8 cellular contexts compared by ENCODE assay signal in genomic region chr14:73755434-73756014, GRCh38. TPM values are rescaled to one million over a fixed set of nuclear protein-coding genes. Genes with fewer than 3 reads are reported as not detected.
A peak's percentile ranks its signal among the peaks of the same experiment; 100 is the strongest.
DNase-seq lines count a peak whose midpoint lies in the region; ATAC-seq lines count a peak whose summit lies in the region.

No MANE protein-coding gene starts in this region.

- peak overlapping the region; percentile 94 for H3K27ac Mint-ChIP-seq in activated CD4-positive, alpha-beta T cell treated with anti-CD3 and anti-CD28 coated beads for 36 hours
- H3K27ac Mint-ChIP-seq in activated CD8-positive, alpha-beta T cell treated with anti-CD3 and anti-CD28 coated beads, Interleukin-2, amount 10 ng/mL, durations not matched to agents 7 days and 5 days, result peak overlapping the region; percentile 90
- H3K27ac Mint-ChIP-seq in stimulated activated memory B cell treated with anti-CD40 and anti-IgM and Interleukin-4, amounts not matched to agents 10 μg/mL and 1 μg/mL and 100 μg/mL, for 72 hours, result peak overlapping the region; percentile 86

- peak overlapping the region; percentile 84 for H3K4me3 Mint-ChIP-seq in activated CD4-positive, alpha-beta T cell treated with anti-CD3 and anti-CD28 coated beads for 36 hours
- H3K4me3 Mint-ChIP-seq in activated CD8-positive, alpha-beta T cell treated with anti-CD3 and anti-CD28 coated beads, Interleukin-2, amount 10 ng/mL, durations not matched to agents 7 days and 5 days, result peak overlapping the region; percentile 91
- peak overlapping the region; percentile 83 for H3K4me3 Mint-ChIP-seq in stimulated activated memory B cell treated with anti-CD40 and anti-IgM and Interleukin-4, amounts not matched to agents 10 μg/mL and 1 μg/mL and 100 μg/mL, for 72 hours

- POLR2A ChIA-PET in activated CD4-positive, alpha-beta T cell treated with anti-CD3 and anti-CD28 coated beads for 36 hours (lab: Charles Lee), result interaction anchor here (0.6 to 2.3 kb wide), 9 partner anchors 11 to 74 kb away, joined by 3 to 13 read pairs (median 4); no protein-coding TSS in a partner anchor
- POLR2A ChIA-PET in activated CD8-positive, alpha-beta T cell treated with anti-CD3 and anti-CD28 coated beads, Interleukin-2, amount 10 ng/mL, durations not matched to agents 7 days and 5 days (lab: Charles Lee), result interaction anchor here (1.7 to 5.6 kb wide), 6 partner anchors 9 to 33 kb away, joined by 6 to 77 read pairs (median 10); no protein-coding TSS in a partner anchor

- peaks cover 63% of the 10 kb centered on the region for H3K4me1 ChIP-seq in right cardiac atrium (ENCODE audit: control insufficient read depth, insufficient read depth, low read length)

- WGBS in right cardiac atrium, result 9% methylated on average over 5 of the region's 5 CpGs

- peak overlapping the region; percentile 92 for H3K27ac ChIP-seq in right cardiac atrium (ENCODE audit: low read length)

- no peaks in the 10 kb centered on the region for H3K9me3 ChIP-seq in right cardiac atrium (ENCODE audit: control insufficient read depth, low read length)

- H3K36me3 Mint-ChIP-seq in activated CD4-positive, alpha-beta T cell treated with anti-CD3 and anti-CD28 coated beads for 36 hours (ENCODE audit: low read depth), result peaks cover 34% of the 10 kb centered on the region
- H3K36me3 Mint-ChIP-seq in activated CD8-positive, alpha-beta T cell treated with anti-CD3 and anti-CD28 coated beads, Interleukin-2, amount 10 ng/mL, durations not matched to agents 7 days and 5 days (ENCODE audit: low read depth), result peaks cover 45% of the 10 kb centered on the region
- peaks cover 11% of the 10 kb centered on the region for H3K36me3 Mint-ChIP-seq in stimulated activated memory B cell treated with anti-CD40 and anti-IgM and Interleukin-4, amounts not matched to agents 10 μg/mL and 1 μg/mL and 100 μg/mL, for 72 hours

- H3K4me1 Mint-ChIP-seq in activated CD4-positive, alpha-beta T cell treated with anti-CD3 and anti-CD28 coated beads for 36 hours, result peaks cover 78% of the 10 kb centered on the region
- H3K4me1 Mint-ChIP-seq in activated CD8-positive, alpha-beta T cell treated with anti-CD3 and anti-CD28 coated beads, Interleukin-2, amount 10 ng/mL, durations not matched to agents 7 days and 5 days (ENCODE audit: low read depth), result peaks cover 81% of the 10 kb centered on the region
- peaks cover 83% of the 10 kb centered on the region for H3K4me1 Mint-ChIP-seq in stimulated activated memory B cell treated with anti-CD40 and anti-IgM and Interleukin-4, amounts not matched to agents 10 μg/mL and 1 μg/mL and 100 μg/mL, for 72 hours

- H3K27me3 Mint-ChIP-seq in activated CD4-positive, alpha-beta T cell treated with anti-CD3 and anti-CD28 coated beads for 36 hours, result no peaks in the 10 kb centered on the region
- no peaks in the 10 kb centered on the region for H3K27me3 Mint-ChIP-seq in activated CD8-positive, alpha-beta T cell treated with anti-CD3 and anti-CD28 coated beads, Interleukin-2, amount 10 ng/mL, durations not matched to agents 7 days and 5 days (ENCODE audit: low read depth)
- H3K27me3 Mint-ChIP-seq in stimulated activated memory B cell treated with anti-CD40 and anti-IgM and Interleukin-4, amounts not matched to agents 10 μg/mL and 1 μg/mL and 100 μg/mL, for 72 hours, result no peaks in the 10 kb centered on the region

- H3K4me3 ChIP-seq in right cardiac atrium (ENCODE audit: low read length), result no peak overlapping the region

- no peaks in the 10 kb centered on the region for H3K9me3 Mint-ChIP-seq in activated CD4-positive, alpha-beta T cell treated with anti-CD3 and anti-CD28 coated beads for 36 hours (ENCODE audit: low read depth)
- no peaks in the 10 kb centered on the region for H3K9me3 Mint-ChIP-seq in activated CD8-positive, alpha-beta T cell treated with anti-CD3 and anti-CD28 coated beads, Interleukin-2, amount 10 ng/mL, durations not matched to agents 7 days and 5 days (ENCODE audit: insufficient read depth)
- H3K9me3 Mint-ChIP-seq in stimulated activated memory B cell treated with anti-CD40 and anti-IgM and Interleukin-4, amounts not matched to agents 10 μg/mL and 1 μg/mL and 100 μg/mL, for 72 hours, result no peaks in the 10 kb centered on the region

- CTCF ChIA-PET in activated CD4-positive, alpha-beta T cell treated with anti-CD3 and anti-CD28 coated beads for 36 hours (lab: Charles Lee), result interaction anchor here (0.8 to 9.7 kb wide), 14 partner anchors 12 to 231 kb away, joined by 3 to 116 read pairs (median 4); no protein-coding TSS in a partner anchor
- CTCF ChIA-PET in activated CD8-positive, alpha-beta T cell treated with anti-CD3 and anti-CD28 coated beads, Interleukin-2, amount 10 ng/mL, durations not matched to agents 7 days and 5 days (lab: Charles Lee), result interaction anchor here (0.7 to 12.8 kb wide), 7 partner anchors 12 to 187 kb away, joined by 3 to 186 read pairs (median 7); partner anchors contain the start of gene ACOT2

- no peaks in the 10 kb centered on the region for H3K27me3 ChIP-seq in right cardiac atrium (ENCODE audit: control insufficient read depth, insufficient read depth)

- intact Hi-C loops in activated CD4-positive, alpha-beta T cell treated with anti-CD3 and anti-CD28 coated beads for 36 hours (cut with DNase I, micrococcal nuclease), result loop anchor here in 1 of 2 experiments (1.0 to 2.0 kb wide), 2 partner anchors 14 to 15 kb away; no protein-coding TSS in a partner anchor
- intact Hi-C loops in right cardiac atrium (cut with DNase I), result no loop called here

- DNase-seq in activated CD4-positive, alpha-beta T cell treated with anti-CD3 and anti-CD28 coated beads for 36 hours, result peak; percentile 45
- no peak for DNase-seq in activated CD4-positive, alpha-beta T cell treated with anti-CD3 and anti-CD28 coated beads for 1 hour
- DNase-seq in activated CD8-positive, alpha-beta T cell treated with anti-CD3 and anti-CD28 coated beads, Interleukin-2, amount 10 ng/mL, durations not matched to agents 7 days and 5 days, result no peak
- DNase-seq in right cardiac atrium, result peak in 2 of 3 donors; percentile 69 to 78
- no peak for DNase-seq in AG20443 (ENCODE audit: low spot score)

- no peak for ATAC-seq in activated CD4-positive, alpha-beta T cell treated with anti-CD3 and anti-CD28 coated beads for 36 hours
- ATAC-seq in activated CD8-positive, alpha-beta T cell treated with anti-CD3 and anti-CD28 coated beads, Interleukin-2, amount 10 ng/mL, durations not matched to agents 7 days and 5 days, result no peak
- ATAC-seq in right cardiac atrium (no peak), HG03378 (IDR thresholded peaks at IDR 0.05; ENCODE audit: unreplicated experiment) (no peak), GM18867 (IDR thresholded peaks at IDR 0.05; ENCODE audit: unreplicated experiment) (no peak)
- ATAC-seq in stimulated activated memory B cell treated with anti-CD40 and anti-IgM and Interleukin-4, amounts not matched to agents 10 μg/mL and 1 μg/mL and 100 μg/mL, for 72 hours, result no peak

RNA-seq across cellular contexts. Expression of gene PNMA1, which starts 41.3 kb away (rescaled TPM):
- total RNA-seq in activated CD4-positive, alpha-beta T cell treated with anti-CD3 and anti-CD28 coated beads for 36 hours, result 10 to 100 TPM; 23.2 to 28.8 TPM
- total RNA-seq in activated CD8-positive, alpha-beta T cell treated with anti-CD3 and anti-CD28 coated beads, Interleukin-2, amount 10 ng/mL, durations not matched to agents 7 days and 5 days, result 10 to 100 TPM; 24.4 to 25.6 TPM
- 10 to 100 TPM; 25.6 to 36.3 (median 30.0) TPM for total RNA-seq in right cardiac atrium
- 18.0 TPM for polyA plus RNA-seq in right cardiac atrium

Comparison
In these comparisons a context has a peak if more than half of its experiments do, and no peak if none do; other contexts are left out.
1. DNase-seq: peak in activated CD4-positive, alpha-beta T cell treated with anti-CD3 and anti-CD28 coated beads for 36 hours (single experiment) and right cardiac atrium (2 of 3); none in activated CD4-positive, alpha-beta T cell treated with anti-CD3 and anti-CD28 coated beads for 1 hour (single experiment), activated CD8-positive, alpha-beta T cell treated with anti-CD3 and anti-CD28 coated beads, Interleukin-2, amount 10 ng/mL, durations not matched to agents 7 days and 5 days (single experiment) and AG20443 (single experiment).
2. Peak in every context shown above with its lines, with median percentiles within 50 percentile points of each other: H3K27ac Mint-ChIP-seq and H3K4me3 Mint-ChIP-seq.